ENCODE assay signal across 15 cellular contexts in the genomic region with DNA sequence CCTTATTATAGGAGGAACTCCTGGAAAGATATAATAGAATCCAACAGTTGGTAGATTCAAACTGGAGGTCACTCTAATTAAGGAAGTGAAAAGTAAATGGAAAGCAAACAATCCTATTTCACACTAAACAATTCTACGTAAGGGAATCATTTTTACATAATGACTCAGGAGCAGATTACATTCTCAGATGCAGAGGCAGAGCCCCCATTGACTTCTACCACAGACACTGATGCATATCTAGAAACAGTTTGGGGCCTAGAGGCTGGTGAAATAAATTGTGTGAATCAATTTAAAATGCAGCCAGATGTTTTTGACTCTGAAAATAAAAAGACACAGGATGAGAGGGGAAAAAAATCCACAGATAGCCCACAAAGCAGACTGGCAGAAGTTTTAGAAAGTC.
"Had no signal": no experiment of that assay in that cellular context is flagged by ENCODE, and none has a peak within 500 bp of the region (broad histone marks: within the 10 kb centered on the region; RNA-seq: fewer than 3 reads in every experiment).

No MANE protein-coding gene starts in this region.

- DNase-seq: activated CD4-positive, alpha-beta T cell treated with anti-CD3 and anti-CD28 coated beads for 48 hours; activated CD4-positive, CD25-positive, alpha-beta regulatory T cell; activated CD8-positive, alpha-beta T cell treated with anti-CD3 and anti-CD28 coated beads for 36 hours; activated naive CD4-positive, alpha-beta T cell treated with anti-CD3 and anti-CD28 coated beads, Interleukin-2, amount 10 ng/mL, durations not matched to agents 7 days and 5 days; activated naive CD8-positive, alpha-beta T cell treated with anti-CD3 and anti-CD28 coated beads, Interleukin-2, amount 50 U/mL, for 24 hours; activated T-cell treated with anti-CD3 and anti-CD28 coated beads, Interleukin-2, amount 50 U/mL, for 1 hour; aorta; mucosa of descending colon; naive B cell; stimulated activated CD4-positive, alpha-beta T cell treated with anti-CD3 and anti-CD28 coated beads, Interleukin-2, amount 100 ng/mL, for 24 hours; stimulated activated naive CD4-positive, alpha-beta T cell treated with Interleukin-2 at 50 U/mL for 16 hours; tibial artery had no signal

- H3K9me3 ChIP-seq: breast epithelium, mucosa of descending colon, right atrium auricular region, tibial artery had no signal

- H3K36me3 ChIP-seq: breast epithelium, right atrium auricular region, tibial artery had no signal

- H3K4me3 ChIP-seq: breast epithelium, coronary artery, mucosa of descending colon, right atrium auricular region, tibial artery had no signal

- H3K27me3 ChIP-seq: breast epithelium, right atrium auricular region, tibial artery had no signal

- H3K27ac ChIP-seq: breast epithelium, coronary artery, right atrium auricular region, tibial artery had no signal

- ATAC-seq: activated CD8-positive, alpha-beta T cell treated with anti-CD3 and anti-CD28 coated beads for 36 hours; activated naive CD8-positive, alpha-beta T cell treated with anti-CD3 and anti-CD28 coated beads, Interleukin-2, amount 50 U/mL, for 24 hours; mucosa of descending colon had no signal

- H3K4me1 ChIP-seq: breast epithelium, right atrium auricular region, tibial artery had no signal
